9 cellular contexts compared by ENCODE assay signal in genomic region chr16:16143038-16143763, GRCh38.
A peak's percentile ranks its signal among the peaks of the same experiment; 100 is the strongest.
DNase-seq lines count a peak whose midpoint lies in the region; ATAC-seq, FAIRE-seq and TF ChIP-seq lines count a peak whose summit lies in the region.
"Had no signal": no experiment of that assay in that cellular context is flagged by ENCODE, and none has a peak within 500 bp of the region (broad histone marks: within the 10 kb centered on the region; RNA-seq: fewer than 3 reads in every experiment).

No MANE protein-coding gene starts in this region.

- H3K4me2 ChIP-seq in H1 (ENCODE audit: insufficient read depth in 1 of 2, low read depth in 2 of 2, low read length in 2 of 2) = no peak overlapping the region

- CTCF ChIA-PET in H1 (lab: Charles Lee; ENCODE audit: partially characterized antibody) = interaction anchor here (0.6 to 1.8 kb wide), 16 partner anchors 8 to 423 kb away, joined by 3 to 7 read pairs (median 3); no protein-coding TSS in a partner anchor

- no peak overlapping the region for H3K14ac ChIP-seq in H1 (ENCODE audit: insufficient read length)

- ATAC-seq in heart right ventricle (no peak), heart left ventricle (no peak), upper lobe of right lung (peak; percentile 35), GM21528 (IDR thresholded peaks at IDR 0.05; ENCODE audit: low FRiP score, unreplicated experiment) (no peak)
- ATAC-seq in activated naive CD8-positive, alpha-beta T cell treated with anti-CD3 and anti-CD28 coated beads, Interleukin-2, amount 50 U/mL, for 24 hours = no peak

- no peak overlapping the region for H3K4ac ChIP-seq in H1 (replicated peaks; ENCODE audit: insufficient read length, low read depth, low read length)

- TF ChIP-seq POLR2A in heart left ventricle (IDR thresholded peaks at IDR 0.05) (no peak), H1 (IDR thresholded peaks at IDR 0.05; ENCODE audit: control extremely low read depth in 1 of 2, low read depth in 2 of 2, low read length in 2 of 2) (no peak)

- H2BK120ac ChIP-seq in H1 (replicated peaks; ENCODE audit: low read depth, low read length) = no peak overlapping the region

- H3K27me3 Mint-ChIP-seq in activated naive CD8-positive, alpha-beta T cell treated with anti-CD3 and anti-CD28 coated beads, Interleukin-2, amount 50 U/mL, for 24 hours = no peaks in the 10 kb centered on the region

- TF ChIP-seq RAD21 in H1 (IDR thresholded peaks at IDR 0.05 in 1 of 2, conservative IDR thresholded peaks at IDR 0.05 in 1 of 2; ENCODE audit: low read depth in 2 of 2, low read length in 2 of 2) = peak in 1 of 2 experiments; percentile 33; a peak in 1 of 4 replicates

- H3K36me3 ChIP-seq in heart right ventricle (peaks cover 0 to 71% (median 28%) of the 10 kb centered on the region in 9 donors), heart left ventricle (peaks cover 0 to 68% (median 44%) of the 10 kb centered on the region in 9 donors), H1 (ENCODE audit: control insufficient read depth in 2 of 4, insufficient read depth in 4 of 4, low read length in 3 of 4) (peaks cover 9 to 43% (median 22%) of the 10 kb centered on the region in 4 experiments), upper lobe of right lung (peaks cover 47% of the 10 kb centered on the region)

- no peak for TF ChIP-seq EP300 in H1 (IDR thresholded peaks at IDR 0.05; ENCODE audit: borderline replicate concordance in 1 of 2, low read depth in 2 of 2, low read length in 2 of 2)

- H3K4me3 ChIP-seq in heart right ventricle (no peak overlapping the region), heart left ventricle (no peak overlapping the region), H1 (ENCODE audit: extremely low read depth in 1 of 4, insufficient read depth in 2 of 4, low read depth in 3 of 4, low read length in 4 of 4) (no peak overlapping the region), upper lobe of right lung (no peak overlapping the region)

- peaks cover 0 to 4% (median 0%) of the 10 kb centered on the region in 9 donors for H3K4me1 ChIP-seq in heart right ventricle
- H3K4me1 ChIP-seq in heart left ventricle = peaks cover 0 to 4% (median 0%) of the 10 kb centered on the region in 12 donors
- peaks cover 0 to 2% (median under 1%) of the 10 kb centered on the region in 4 experiments; a peak in 1 of 7 replicates for H3K4me1 ChIP-seq in H1 (replicated peaks in 1 of 4; ENCODE audit: control insufficient read depth in 3 of 4, insufficient read depth in 4 of 4, low read length in 3 of 4)
- no peaks in the 10 kb centered on the region for H3K4me1 ChIP-seq in upper lobe of right lung

- H2BK12ac ChIP-seq in H1 (ENCODE audit: low read depth, low read length) = no peak overlapping the region

- H2AK5ac ChIP-seq in H1 (ENCODE audit: low read depth, low read length) = no peak overlapping the region

- no peaks in the 10 kb centered on the region for H3K27me3 ChIP-seq in heart right ventricle
- H3K27me3 ChIP-seq in heart left ventricle = no peaks in the 10 kb centered on the region
- no peaks in the 10 kb centered on the region for H3K27me3 ChIP-seq in H1 (replicated peaks in 1 of 4; ENCODE audit: control insufficient read depth in 3 of 4, extremely low read depth in 1 of 4, insufficient read depth in 3 of 4, low read length in 3 of 4)
- H3K27me3 ChIP-seq in upper lobe of right lung = no peaks in the 10 kb centered on the region

- no peak overlapping the region for H2BK15ac ChIP-seq in H1 (ENCODE audit: low read length)

- H3K27ac ChIP-seq in heart right ventricle (no peak overlapping the region), heart left ventricle (no peak overlapping the region), H1 (ENCODE audit: low read depth, low read length) (no peak overlapping the region), upper lobe of right lung (no peak overlapping the region)

- intact Hi-C loops in heart right ventricle (cut with DNase I) = no loop called here
- intact Hi-C loops in heart left ventricle (cut with DNase I) = no loop called here
- intact Hi-C loops in upper lobe of right lung (cut with DNase I) = no loop called here

- no peaks in the 10 kb centered on the region for H3K4me1 Mint-ChIP-seq in activated naive CD8-positive, alpha-beta T cell treated with anti-CD3 and anti-CD28 coated beads, Interleukin-2, amount 50 U/mL, for 24 hours

- no peaks in the 10 kb centered on the region for H3K23me2 ChIP-seq in H1 (ENCODE audit: low read depth, low read length)

- no peak overlapping the region for H3K9ac ChIP-seq in H1 (replicated peaks in 1 of 4; ENCODE audit: extremely low read depth in 1 of 4, low read depth in 3 of 4, low read length in 3 of 4)

- no peak overlapping the region for H3K23ac ChIP-seq in H1 (ENCODE audit: insufficient read length)

- no peak overlapping the region for H3K18ac ChIP-seq in H1 (ENCODE audit: extremely low read depth, low read length)

- H3K27ac Mint-ChIP-seq in activated naive CD8-positive, alpha-beta T cell treated with anti-CD3 and anti-CD28 coated beads, Interleukin-2, amount 50 U/mL, for 24 hours = no peak overlapping the region

- no peak overlapping the region for H4K5ac ChIP-seq in H1 (ENCODE audit: insufficient read length, low read depth, low read length)

- no peak overlapping the region for H2BK20ac ChIP-seq in H1 (ENCODE audit: low read length)

- no peak overlapping the region for H2AFZ ChIP-seq in H1 (ENCODE audit: low read length)

- H3K9me3 Mint-ChIP-seq in activated naive CD8-positive, alpha-beta T cell treated with anti-CD3 and anti-CD28 coated beads, Interleukin-2, amount 50 U/mL, for 24 hours = no peaks in the 10 kb centered on the region

- no peak overlapping the region for H3K56ac ChIP-seq in H1 (replicated peaks; ENCODE audit: insufficient read length, low read depth, low read length)

- FAIRE-seq in H1 (lab: Jason Lieb, UNC) = no peak

- no peaks in the 10 kb centered on the region; the same call in 1 of the 2 replicates for H3K79me1 ChIP-seq in H1 (ENCODE audit: low read depth, low read length)

- H2BK5ac ChIP-seq in H1 (ENCODE audit: low read depth, low read length) = no peak overlapping the region

- POLR2A ChIA-PET in H1 (lab: Charles Lee; ENCODE audit: partially characterized antibody) = interaction anchor here (0.8 kb wide), 1 partner anchor 23 kb away, joined by 3 read pairs; no protein-coding TSS in a partner anchor

- no peak for DNase-seq in heart right ventricle
- DNase-seq in heart left ventricle = no peak
- peak; percentile 32 for DNase-seq in NCI-H69 (lab: John Stamatoyannopoulos, UW)
- DNase-seq in H1 (ENCODE audit: low read depth in 1 of 2, low spot score in 2 of 2) = peak in 1 of 2 experiments; percentile 71
- no peak for DNase-seq in upper lobe of right lung
- no peak for DNase-seq in activated naive CD8-positive, alpha-beta T cell treated with anti-CD3 and anti-CD28 coated beads, Interleukin-2, amount 50 U/mL, for 24 hours
- DNase-seq in NCI-H1092 treated with DMSO at 0.1 percent for 48 hours (lab: John Stamatoyannopoulos, UW) = no peak
- DNase-seq: activated naive CD4-positive, alpha-beta T cell had no signal

- H3K79me2 ChIP-seq in H1 (ENCODE audit: control insufficient read depth in 1 of 2, insufficient read depth in 2 of 2, low read length in 2 of 2) = no peaks in the 10 kb centered on the region

- 90 to 91% methylated on average over 15 of the region's 15 CpGs for WGBS in heart right ventricle, 2 donors
- WGBS in heart left ventricle, 4 donors = 90 to 93% (median 90%) methylated on average over 15 of the region's 15 CpGs
- WGBS in H1 (ENCODE audit: extremely low coverage in 1 of 2, insufficient coverage in 1 of 2, insufficient read length in 1 of 2, insufficient replicate concordance in 2 of 2, low coverage in 1 of 2, low lambda C conversion rate in 2 of 2, missing lambda C conversion rate in 1 of 2), 2 experiments = 90% methylated on average over 14 of the region's 15 CpGs; no CpG with 5 or more reads in 1 of the 2 experiments

- H3K36me3 Mint-ChIP-seq in activated naive CD8-positive, alpha-beta T cell treated with anti-CD3 and anti-CD28 coated beads, Interleukin-2, amount 50 U/mL, for 24 hours (ENCODE audit: low read depth) = peaks cover 34% of the 10 kb centered on the region

- no peak overlapping the region for H3K4me3 Mint-ChIP-seq in activated naive CD8-positive, alpha-beta T cell treated with anti-CD3 and anti-CD28 coated beads, Interleukin-2, amount 50 U/mL, for 24 hours

- TF ChIP-seq CTCF in heart right ventricle (IDR thresholded peaks at IDR 0.05) = peak in 5 of 9 donors; percentile 17 to 43 (median 23)
- peak in 6 of 12 donors; percentile 8 to 25 (median 17) for TF ChIP-seq CTCF in heart left ventricle (IDR thresholded peaks at IDR 0.05)
- peak; percentile 39 to 67 (median 62) for TF ChIP-seq CTCF in H1 (IDR thresholded peaks at IDR 0.05; ENCODE audit: control extremely low read depth in 1 of 3, insufficient read depth in 1 of 3, low read depth in 1 of 3, low read length in 3 of 3)
- TF ChIP-seq CTCF in upper lobe of right lung (IDR thresholded peaks at IDR 0.05) = no peak

- H3K9me3 ChIP-seq in heart right ventricle (no peaks in the 10 kb centered on the region), heart left ventricle (no peaks in the 10 kb centered on the region), H1 (ENCODE audit: insufficient read depth in 2 of 2, low read depth in 1 of 2, low read length in 1 of 2) (no peaks in the 10 kb centered on the region), upper lobe of right lung (no peaks in the 10 kb centered on the region)

- no peak overlapping the region for H4K8ac ChIP-seq in H1 (ENCODE audit: extremely low read depth, insufficient read depth, low read length)

- peaks cover 3% of the 10 kb centered on the region in 2 experiments for H4K20me1 ChIP-seq in H1 (replicated peaks in 1 of 2; ENCODE audit: control insufficient read depth in 1 of 2, insufficient read depth in 2 of 2, low read length in 2 of 2)

- H4K91ac ChIP-seq in H1 (replicated peaks; ENCODE audit: insufficient read length, low read length) = no peak overlapping the region

TF ChIP-seq in H1, 55 proteins besides CTCF, POLR2A, EP300 and RAD21:
- TF ChIP-seq KDM1A (IDR thresholded peaks at IDR 0.05; ENCODE audit: borderline replicate concordance, low read length) = no peak
- TF ChIP-seq, protein P1, sequence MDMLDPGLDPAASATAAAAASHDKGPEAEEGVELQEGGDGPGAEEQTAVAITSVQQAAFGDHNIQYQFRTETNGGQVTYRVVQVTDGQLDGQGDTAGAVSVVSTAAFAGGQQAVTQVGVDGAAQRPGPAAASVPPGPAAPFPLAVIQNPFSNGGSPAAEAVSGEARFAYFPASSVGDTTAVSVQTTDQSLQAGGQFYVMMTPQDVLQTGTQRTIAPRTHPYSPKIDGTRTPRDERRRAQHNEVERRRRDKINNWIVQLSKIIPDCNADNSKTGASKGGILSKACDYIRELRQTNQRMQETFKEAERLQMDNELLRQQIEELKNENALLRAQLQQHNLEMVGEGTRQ (IDR thresholded peaks at IDR 0.05; ENCODE audit: low read length) = no peak
- no peak for TF ChIP-seq HDAC6 (IDR thresholded peaks at IDR 0.05; ENCODE audit: low read depth, low read length)
- TF ChIP-seq BACH1 (IDR thresholded peaks at IDR 0.05; ENCODE audit: low read length) = no peak
- no peak for TF ChIP-seq ZNF274 (IDR thresholded peaks at IDR 0.05; ENCODE audit: borderline replicate concordance, extremely low read depth, low read length)
- no peak for TF ChIP-seq EGR1 (IDR thresholded peaks at IDR 0.05; ENCODE audit: borderline replicate concordance, low read depth, low read length)
- no peak for TF ChIP-seq TCF12 (IDR thresholded peaks at IDR 0.05; ENCODE audit: low read depth, low read length)
- TF ChIP-seq NRF1 (IDR thresholded peaks at IDR 0.05; ENCODE audit: low read depth, low read length) = no peak
TF ChIP-seq in H1: peak in this region for 0.
